ENCODE assay signal across 9 cellular contexts in the genomic region with DNA sequence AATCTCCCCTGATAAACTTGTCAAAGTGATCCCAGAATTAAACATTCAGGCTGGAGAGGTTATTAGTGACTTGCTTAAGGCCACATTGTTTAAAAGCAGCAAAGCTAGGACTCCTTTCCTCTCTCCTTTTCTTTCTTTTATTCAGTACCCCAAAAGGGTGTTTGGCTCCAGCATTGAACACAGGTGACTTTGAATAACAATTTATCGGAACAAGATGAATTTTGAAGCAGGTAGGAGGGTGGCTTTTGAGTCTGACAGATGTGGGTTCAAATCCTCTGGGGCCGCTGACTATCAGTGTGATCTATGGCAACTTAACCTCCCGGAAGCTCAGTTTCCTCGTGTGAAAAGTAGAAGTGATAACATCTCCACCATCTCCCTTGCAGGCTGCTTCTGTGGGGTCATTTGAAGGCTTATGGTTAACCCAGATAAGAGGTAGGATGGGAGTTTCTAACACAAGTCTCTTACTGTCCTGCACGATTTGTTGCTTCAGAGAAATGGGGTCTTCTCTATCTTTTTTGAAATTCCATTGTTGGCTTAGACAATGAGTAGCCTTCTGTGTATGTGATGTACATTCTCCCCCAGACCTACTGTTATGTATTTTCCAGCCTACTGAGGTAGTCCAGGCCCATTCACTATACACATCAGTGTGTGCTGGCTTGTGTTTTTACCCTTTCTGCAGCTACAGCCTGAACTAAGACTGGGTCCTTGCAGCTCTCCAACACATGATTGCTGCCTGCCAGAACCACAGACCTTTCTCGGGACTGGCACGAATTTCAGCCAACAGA. TPM values are rescaled to one million over a fixed set of nuclear protein-coding genes. Genes with fewer than 3 reads are reported as not detected.
DNase-seq lines count a peak whose midpoint lies in the region; ATAC-seq and TF ChIP-seq lines count a peak whose summit lies in the region.
"Had no signal": no experiment of that assay in that cellular context is flagged by ENCODE, and none has a peak within 500 bp of the region (broad histone marks: within the 10 kb centered on the region; RNA-seq: fewer than 3 reads in every experiment).

No MANE protein-coding gene starts in this region.

- no peaks in the 10 kb centered on the region for H3K9me3 Mint-ChIP-seq in WTC11

- H3K9ac ChIP-seq in stomach smooth muscle (ENCODE audit: low read length in 2 of 2): peak overlapping the region; percentile 13 to 14

- CTCF ChIA-PET in WTC11 (lab: Charles Lee): no interaction called here

- ATAC-seq in HG03108 (IDR thresholded peaks at IDR 0.05; ENCODE audit: unreplicated experiment) (peak; percentile 9), T-helper 17 cell (peak; percentile 82), WTC11 (no peak), HG02840 (IDR thresholded peaks at IDR 0.05; ENCODE audit: low FRiP score, unreplicated experiment) (no peak)

- no peaks in the 10 kb centered on the region for H3K27me3 ChIP-seq in stomach smooth muscle (ENCODE audit: control insufficient read depth in 1 of 2, insufficient read depth in 2 of 2, low read length in 2 of 2)
- H3K27me3 ChIP-seq: spleen had no signal

- DNase-seq in T-helper 17 cell (no peak), fibroblast of the aortic adventitia (ENCODE audit: low read depth) (no peak), WTC11 (ENCODE audit: low spot score) (no peak), NCI-H1417 treated with DMSO at 0.1 percent for 48 hours (lab: John Stamatoyannopoulos, UW) (no peak)
- DNase-seq: NCI-H1048, spleen had no signal

- TF ChIP-seq CTCF in fibroblast of the aortic adventitia (IDR thresholded peaks at IDR 0.05; ENCODE audit: insufficient read depth, low read length): no peak
- no peak for TF ChIP-seq CTCF in WTC11 (IDR thresholded peaks at IDR 0.05)

- POLR2A ChIA-PET in WTC11 (lab: Charles Lee): no interaction called here

- H3K27ac ChIP-seq in stomach smooth muscle (ENCODE audit: low read length): peak overlapping the region; percentile 74

- H3K4me1 ChIP-seq in stomach smooth muscle (ENCODE audit: control insufficient read depth, insufficient read depth, low read length): peaks cover 13% of the 10 kb centered on the region

- peak overlapping the region; percentile 1 for H3K4me3 ChIP-seq in fibroblast of the aortic adventitia (ENCODE audit: low read depth, low read length)
- H3K4me3 ChIP-seq in stomach smooth muscle (ENCODE audit: low read length in 2 of 2): peak overlapping the region in 1 of 2 donors; percentile 15

- H3K4me1 Mint-ChIP-seq in T-helper 17 cell: peaks cover 34% of the 10 kb centered on the region
- no peaks in the 10 kb centered on the region for H3K4me1 Mint-ChIP-seq in WTC11

- H3K9me3 ChIP-seq in T-helper 17 cell (ENCODE audit: control insufficient read depth, low read length, poor library complexity, severe bottlenecking) (no peaks in the 10 kb centered on the region), stomach smooth muscle (ENCODE audit: control insufficient read depth in 2 of 2, low read length in 2 of 2) (no peaks in the 10 kb centered on the region)
- H3K9me3 ChIP-seq: spleen had no signal

- peak overlapping the region; percentile 78 for H3K4me3 Mint-ChIP-seq in T-helper 17 cell
- H3K4me3 Mint-ChIP-seq in WTC11: no peak overlapping the region

- no peaks in the 10 kb centered on the region for H3K36me3 ChIP-seq in stomach smooth muscle (ENCODE audit: control insufficient read depth in 2 of 2, insufficient read depth in 2 of 2, low read length in 2 of 2)
- H3K36me3 ChIP-seq: spleen had no signal

- H3K27ac Mint-ChIP-seq in T-helper 17 cell (peak overlapping the region; percentile 51), WTC11 (no peak overlapping the region)

- H3K36me3 Mint-ChIP-seq in T-helper 17 cell (ENCODE audit: low read depth): no peaks in the 10 kb centered on the region
- no peaks in the 10 kb centered on the region for H3K36me3 Mint-ChIP-seq in WTC11

- H3K27me3 Mint-ChIP-seq in T-helper 17 cell (no peaks in the 10 kb centered on the region), WTC11 (ENCODE audit: low read depth) (peaks cover 9% of the 10 kb centered on the region)

TF ChIP-seq in WTC11, 78 proteins besides CTCF, POLR2A, EP300 and RAD21:
- TF ChIP-seq, protein P1, sequence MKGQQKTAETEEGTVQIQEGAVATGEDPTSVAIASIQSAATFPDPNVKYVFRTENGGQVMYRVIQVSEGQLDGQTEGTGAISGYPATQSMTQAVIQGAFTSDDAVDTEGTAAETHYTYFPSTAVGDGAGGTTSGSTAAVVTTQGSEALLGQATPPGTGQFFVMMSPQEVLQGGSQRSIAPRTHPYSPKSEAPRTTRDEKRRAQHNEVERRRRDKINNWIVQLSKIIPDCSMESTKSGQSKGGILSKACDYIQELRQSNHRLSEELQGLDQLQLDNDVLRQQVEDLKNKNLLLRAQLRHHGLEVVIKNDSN (CRISPR knock-in tag; IDR thresholded peaks at IDR 0.05): no peak
- TF ChIP-seq, protein P2, sequence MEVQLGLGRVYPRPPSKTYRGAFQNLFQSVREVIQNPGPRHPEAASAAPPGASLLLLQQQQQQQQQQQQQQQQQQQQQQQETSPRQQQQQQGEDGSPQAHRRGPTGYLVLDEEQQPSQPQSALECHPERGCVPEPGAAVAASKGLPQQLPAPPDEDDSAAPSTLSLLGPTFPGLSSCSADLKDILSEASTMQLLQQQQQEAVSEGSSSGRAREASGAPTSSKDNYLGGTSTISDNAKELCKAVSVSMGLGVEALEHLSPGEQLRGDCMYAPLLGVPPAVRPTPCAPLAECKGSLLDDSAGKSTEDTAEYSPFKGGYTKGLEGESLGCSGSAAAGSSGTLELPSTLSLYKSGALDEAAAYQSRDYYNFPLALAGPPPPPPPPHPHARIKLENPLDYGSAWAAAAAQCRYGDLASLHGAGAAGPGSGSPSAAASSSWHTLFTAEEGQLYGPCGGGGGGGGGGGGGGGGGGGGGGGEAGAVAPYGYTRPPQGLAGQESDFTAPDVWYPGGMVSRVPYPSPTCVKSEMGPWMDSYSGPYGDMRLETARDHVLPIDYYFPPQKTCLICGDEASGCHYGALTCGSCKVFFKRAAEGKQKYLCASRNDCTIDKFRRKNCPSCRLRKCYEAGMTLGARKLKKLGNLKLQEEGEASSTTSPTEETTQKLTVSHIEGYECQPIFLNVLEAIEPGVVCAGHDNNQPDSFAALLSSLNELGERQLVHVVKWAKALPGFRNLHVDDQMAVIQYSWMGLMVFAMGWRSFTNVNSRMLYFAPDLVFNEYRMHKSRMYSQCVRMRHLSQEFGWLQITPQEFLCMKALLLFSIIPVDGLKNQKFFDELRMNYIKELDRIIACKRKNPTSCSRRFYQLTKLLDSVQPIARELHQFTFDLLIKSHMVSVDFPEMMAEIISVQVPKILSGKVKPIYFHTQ (CRISPR knock-in tag; IDR thresholded peaks at IDR 0.05): no peak
- no peak for TF ChIP-seq GTF2I (CRISPR knock-in tag; conservative IDR thresholded peaks at IDR 0.05)
- TF ChIP-seq JAZF1 (CRISPR knock-in tag; IDR thresholded peaks at IDR 0.05): no peak
- no peak for TF ChIP-seq ETV6 (CRISPR knock-in tag; IDR thresholded peaks at IDR 0.05)
TF ChIP-seq in WTC11: peak in this region for 0.

RNA-seq across cellular contexts. Expression of a gene that starts 29.0 kb away (rescaled TPM):
- 1,000 to 10,000 TPM; 1,878 to 2,007 TPM for total RNA-seq in T-helper 17 cell
- total RNA-seq in fibroblast of the aortic adventitia (ENCODE audit: low replicate concordance): 30.7 and 55.0 TPM in 2 replicates
- total RNA-seq in WTC11 (2021): 15.9 to 22.1 TPM (median 21.4 TPM) in 3 replicates

RNA-seq across cellular contexts. Expression of a gene that starts 55.0 kb away (rescaled TPM):
- total RNA-seq in T-helper 17 cell (10 to 100 TPM; 54.1 to 63.7 TPM), fibroblast of the aortic adventitia (ENCODE audit: low replicate concordance) (27.6 and 28.0 TPM in 2 replicates), WTC11 (2021) (86.4 to 118 TPM (median 89.3 TPM) in 3 replicates)

Comparison
In these comparisons a context has a peak if more than half of its experiments do, and no peak if none do; other contexts are left out.
1. ATAC-seq: peak in HG03108 (single experiment) and T-helper 17 cell (single experiment); none in WTC11 (single experiment) and HG02840 (single experiment).
2. RNA of a gene that starts 29.0 kb away (total RNA-seq): 1,878 to 2,007 TPM in T-helper 17 cell; 30.7 to 55.0 TPM in fibroblast of the aortic adventitia and 15.9 to 22.1 TPM in WTC11; every median in the first group is over 10 times any median in the second.